ENCODE assay signal across 19 cellular contexts in genomic region chr3:51190827-51191226, GRCh38.
"Had no signal": no experiment of that assay in that cellular context is flagged by ENCODE, and none has a peak within 500 bp of the region (broad histone marks: within the 10 kb centered on the region; RNA-seq: fewer than 3 reads in every experiment).

No MANE protein-coding gene starts in this region.

- H3K27me3 ChIP-seq: SJSA1 had no signal

- DNase-seq: MV-4-11, NCI-H1048, NCI-H1105, NCI-H1417, NCI-H1436 treated with DMSO at 0.1 percent for 48 hours, NCI-H1694, NCI-H1930, NCI-H2081, NCI-H2107, NCI-H2227 treated with DMSO at 0.1 percent for 48 hours, NCI-H446 treated with DMSO at 0.1 percent for 48 hours, NCI-H524 treated with DMSO at 0.1 percent for 48 hours, NCI-H69, NCI-H774, Right ventricle myocardium superior, RPMI8226, SIG-M5 had no signal

- H3K4me1 ChIP-seq: SJSA1 had no signal

- H3K27ac ChIP-seq: SJSA1, SK-N-MC had no signal

- H3K9me3 ChIP-seq: SJSA1 had no signal

- H3K36me3 ChIP-seq: SJSA1 had no signal

- H3K4me3 ChIP-seq: SJSA1, SK-N-MC had no signal
